Comparison of ENCODE assay signal across 18 cellular contexts in genomic region chr6:152323376-152323775, GRCh38.
DNase-seq lines count a peak whose midpoint lies in the region; ATAC-seq and TF ChIP-seq lines count a peak whose summit lies in the region.
"Had no signal": no experiment of that assay in that cellular context is flagged by ENCODE, and none has a peak within 500 bp of the region (broad histone marks: within the 10 kb centered on the region; RNA-seq: fewer than 3 reads in every experiment).

No MANE protein-coding gene starts in this region.

- no peaks in the 10 kb centered on the region for H3K4me1 Mint-ChIP-seq in GM23338
- H3K4me1 Mint-ChIP-seq in effector memory CD8-positive, alpha-beta T cell (ENCODE audit: low read depth in 2 of 2) = peaks cover 0 to 4% of the 10 kb centered on the region in 2 donors
- H3K4me1 Mint-ChIP-seq: CD4-positive, CD25-positive, alpha-beta regulatory T cell; IgD-negative memory B cell had no signal

- no peaks in the 10 kb centered on the region for H4K20me1 ChIP-seq in GM23338 (replicated peaks; ENCODE audit: insufficient read depth)

- H3K4me2 ChIP-seq in GM23338 (no peak overlapping the region), neuronal stem cell (ENCODE audit: insufficient read depth, low read length, poor library complexity, severe bottlenecking) (peak overlapping the region; percentile 13)

- DNase-seq in ELF-1 (ENCODE audit: low read depth, low spot score) (peak; percentile 50), GM23338 (ENCODE audit: low spot score) (peak; percentile 3), neuronal stem cell (ENCODE audit: low spot score) (no peak)
- DNase-seq in effector memory CD8-positive, alpha-beta T cell = no peak
- DNase-seq: ACHN; BE2C; C1 segment of cervical spinal cord; Caco-2; CD4-positive, CD25-positive, alpha-beta regulatory T cell; GDM1; GOT3; H7; HFFc6 had no signal

- no peak overlapping the region; the same call in 1 of the 2 replicates for H3K27ac Mint-ChIP-seq in GM23338
- no peak overlapping the region for H3K27ac Mint-ChIP-seq in effector memory CD8-positive, alpha-beta T cell
- H3K27ac Mint-ChIP-seq: IgD-negative memory B cell had no signal

- H3K36me3 ChIP-seq in GM23338 (ENCODE audit: insufficient read depth) (no peaks in the 10 kb centered on the region), neuronal stem cell (replicated peaks in 1 of 2; ENCODE audit: control insufficient read depth in 2 of 2, insufficient read depth in 2 of 2, low read length in 2 of 2) (no peaks in the 10 kb centered on the region)
- H3K36me3 ChIP-seq: BE2C had no signal

- H3K18ac ChIP-seq in neuronal stem cell (ENCODE audit: low read length) = no peak overlapping the region

- H3K9me3 Mint-ChIP-seq in GM23338 = no peaks in the 10 kb centered on the region; the same call in 2 of the 3 replicates
- H3K9me3 Mint-ChIP-seq in effector memory CD8-positive, alpha-beta T cell = no peaks in the 10 kb centered on the region
- H3K9me3 Mint-ChIP-seq: CD4-positive, CD25-positive, alpha-beta regulatory T cell; HFFc6 had no signal

- no peak overlapping the region for H2BK120ac ChIP-seq in neuronal stem cell (ENCODE audit: low read depth, low read length)

- no peak for TF ChIP-seq CTCF in GM23338 (conservative IDR thresholded peaks at IDR 0.05; ENCODE audit: low read depth in 2 of 2)

- H3K23ac ChIP-seq in neuronal stem cell (ENCODE audit: low read depth, low read length, poor library complexity) = no peak overlapping the region

- H3K79me2 ChIP-seq in GM23338 (replicated peaks; ENCODE audit: insufficient read depth) = no peaks in the 10 kb centered on the region

- no peak overlapping the region for H4K8ac ChIP-seq in neuronal stem cell (ENCODE audit: low read depth, low read length)

- H3K36me3 Mint-ChIP-seq in GM23338 (ENCODE audit: low read depth) = no peaks in the 10 kb centered on the region
- peaks cover 46% of the 10 kb centered on the region for H3K36me3 Mint-ChIP-seq in effector memory CD8-positive, alpha-beta T cell (ENCODE audit: insufficient read depth)
- H3K36me3 Mint-ChIP-seq: CD4-positive, CD25-positive, alpha-beta regulatory T cell; IgD-negative memory B cell had no signal

- H3K9ac ChIP-seq in neuronal stem cell (ENCODE audit: low read depth, low read length, poor library complexity) = no peak overlapping the region

- H3K9me2 ChIP-seq in GM23338 (ENCODE audit: insufficient read depth) = no peaks in the 10 kb centered on the region

- H3K4me3 ChIP-seq in GM23338 (no peak overlapping the region), neuronal stem cell (ENCODE audit: low read length in 2 of 2) (peak overlapping the region in 1 of 2 donors; percentile 55)

- H2AFZ ChIP-seq in GM23338 = no peak overlapping the region; the same call in 1 of the 2 replicates
- H2AFZ ChIP-seq in neuronal stem cell (ENCODE audit: low read length) = no peak overlapping the region

- no peak for ATAC-seq in GM23338
- ATAC-seq in esophagus mucosa = peak; percentile 47
- ATAC-seq in effector memory CD8-positive, alpha-beta T cell (replicated peaks) = no peak
- no peak for ATAC-seq in activated CD4-positive, CD25-positive, alpha-beta regulatory T cell treated with anti-CD3 and anti-CD28 coated beads, Interleukin-2, amount 50 U/mL, for 24 hours
- ATAC-seq: HCT116, HepG2 had no signal

- no CpG with 5 or more reads among the region's 13 CpGs for WGBS in neuronal stem cell (ENCODE audit: extremely low coverage in 2 of 2, insufficient read length in 2 of 2, insufficient replicate concordance in 1 of 2), 2 donors

- H3K4me1 ChIP-seq in GM23338 (ENCODE audit: insufficient read depth) (no peaks in the 10 kb centered on the region), neuronal stem cell (ENCODE audit: control insufficient read depth in 2 of 2, insufficient read depth in 1 of 2, low read depth in 1 of 2, low read length in 2 of 2) (no peaks in the 10 kb centered on the region)
- H3K4me1 ChIP-seq: BE2C, Caco-2 had no signal

- no peak overlapping the region for H2BK12ac ChIP-seq in neuronal stem cell (ENCODE audit: low read length)

- H3K4ac ChIP-seq in neuronal stem cell (ENCODE audit: low read length) = no peak overlapping the region

- H3F3A ChIP-seq in GM23338 (replicated peaks; ENCODE audit: low read depth) = no peaks in the 10 kb centered on the region

- H3K27ac ChIP-seq in GM23338 (ENCODE audit: low read depth) (no peak overlapping the region), neuronal stem cell (replicated peaks; ENCODE audit: low read length) (no peak overlapping the region)

- no peak overlapping the region for H2BK5ac ChIP-seq in neuronal stem cell (ENCODE audit: low read length)

- H3K27me3 ChIP-seq in GM23338 (ENCODE audit: insufficient read depth) = no peaks in the 10 kb centered on the region
- H3K27me3 ChIP-seq in neuronal stem cell (ENCODE audit: control insufficient read depth in 3 of 3, insufficient read depth in 3 of 3, low read depth in 1 of 3, low read length in 3 of 3) = no peaks in the 10 kb centered on the region

- no peak overlapping the region for H3K14ac ChIP-seq in neuronal stem cell (ENCODE audit: low read length)

- H3K4me3 Mint-ChIP-seq in GM23338 = no peak overlapping the region
- H3K4me3 Mint-ChIP-seq in effector memory CD8-positive, alpha-beta T cell = no peak overlapping the region
- H3K4me3 Mint-ChIP-seq: CD4-positive, CD25-positive, alpha-beta regulatory T cell; HFFc6; IgD-negative memory B cell had no signal

- H2AK5ac ChIP-seq in neuronal stem cell (ENCODE audit: low read depth, low read length) = no peak overlapping the region

- no peaks in the 10 kb centered on the region for H3K27me3 Mint-ChIP-seq in GM23338 (ENCODE audit: insufficient read depth, low read depth, poor library complexity)
- H3K27me3 Mint-ChIP-seq in effector memory CD8-positive, alpha-beta T cell = no peaks in the 10 kb centered on the region
- H3K27me3 Mint-ChIP-seq: IgD-negative memory B cell had no signal

- no peak overlapping the region for H4K91ac ChIP-seq in neuronal stem cell (ENCODE audit: low read depth, low read length, poor library complexity)

- H3K79me1 ChIP-seq in neuronal stem cell (ENCODE audit: low read depth, low read length) = no peaks in the 10 kb centered on the region

- no peak overlapping the region for H2BK15ac ChIP-seq in neuronal stem cell (ENCODE audit: low read length)

- no peaks in the 10 kb centered on the region for H3K9me3 ChIP-seq in neuronal stem cell (replicated peaks in 1 of 2; ENCODE audit: control insufficient read depth in 2 of 2, insufficient read depth in 1 of 2, low read depth in 1 of 2, low read length in 2 of 2)
- H3K9me3 ChIP-seq: BE2C, Caco-2 had no signal

TF ChIP-seq in GM23338, 12 proteins besides CTCF, POLR2A, EP300 and RAD21:
- TF ChIP-seq EZH2phosphoT487 (IDR thresholded peaks at IDR 0.05; ENCODE audit: unreplicated experiment) (no peak), JUNB (IDR thresholded peaks at IDR 0.05; ENCODE audit: unreplicated experiment) (no peak), STAT1 (IDR thresholded peaks at IDR 0.05; ENCODE audit: unreplicated experiment) (no peak), ZNF331 (CRISPR knock-in tag; IDR thresholded peaks at IDR 0.05; ENCODE audit: low read depth) (no peak)

Comparison
In these comparisons a context has a peak if more than half of its experiments do, and no peak if none do; other contexts are left out.
1. DNase-seq: peak in ELF-1 (single experiment) and GM23338 (single experiment); none in neuronal stem cell (single experiment) and effector memory CD8-positive, alpha-beta T cell (0 of 3).